Comparison of ENCODE assay signal across 1 cellular context in the genomic region with DNA sequence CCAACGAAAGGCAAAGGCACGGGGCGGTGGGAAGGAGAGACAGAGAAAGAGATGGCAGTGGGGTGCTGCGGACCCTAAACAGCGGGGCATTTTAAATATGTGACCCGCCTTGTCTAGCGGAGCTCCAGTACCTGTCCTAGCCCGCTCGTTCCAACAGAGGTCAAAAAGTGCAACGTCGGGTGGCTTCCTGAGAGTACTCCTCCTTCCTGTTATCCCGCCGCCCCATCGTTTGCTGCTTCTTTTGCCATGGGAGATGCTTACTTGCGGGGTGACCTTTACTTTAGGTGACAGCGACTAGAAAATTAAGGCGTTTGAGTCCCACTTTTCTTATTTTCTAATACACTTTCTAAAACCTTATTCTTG.
TF ChIP-seq lines count a peak whose summit lies in the region.

No MANE protein-coding gene starts in this region.

TF ChIP-seq in IMR-90, 13 proteins besides CTCF, POLR2A, EP300 and RAD21:
- TF ChIP-seq, protein P1, sequence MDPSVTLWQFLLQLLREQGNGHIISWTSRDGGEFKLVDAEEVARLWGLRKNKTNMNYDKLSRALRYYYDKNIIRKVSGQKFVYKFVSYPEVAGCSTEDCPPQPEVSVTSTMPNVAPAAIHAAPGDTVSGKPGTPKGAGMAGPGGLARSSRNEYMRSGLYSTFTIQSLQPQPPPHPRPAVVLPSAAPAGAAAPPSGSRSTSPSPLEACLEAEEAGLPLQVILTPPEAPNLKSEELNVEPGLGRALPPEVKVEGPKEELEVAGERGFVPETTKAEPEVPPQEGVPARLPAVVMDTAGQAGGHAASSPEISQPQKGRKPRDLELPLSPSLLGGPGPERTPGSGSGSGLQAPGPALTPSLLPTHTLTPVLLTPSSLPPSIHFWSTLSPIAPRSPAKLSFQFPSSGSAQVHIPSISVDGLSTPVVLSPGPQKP (IDR thresholded peaks at IDR 0.05; ENCODE audit: borderline replicate concordance, low read depth, low read length) = no peak
- TF ChIP-seq RFX5 (IDR thresholded peaks at IDR 0.05; ENCODE audit: low read depth, low read length) (no peak), SMC3 (IDR thresholded peaks at IDR 0.05; ENCODE audit: low read depth, low read length) (no peak), RCOR1 (IDR thresholded peaks at IDR 0.05; ENCODE audit: insufficient replicate concordance, low read length) (no peak), MAZ (IDR thresholded peaks at IDR 0.05; ENCODE audit: borderline replicate concordance, low read depth, low read length) (no peak), CEBPB (IDR thresholded peaks at IDR 0.05; ENCODE audit: low read depth, low read length) (no peak), MAFK (IDR thresholded peaks at IDR 0.05; ENCODE audit: low read depth, low read length) (no peak), CHD1 (IDR thresholded peaks at IDR 0.05; ENCODE audit: low read depth, low read length) (no peak)
